Comparison of ENCODE assay signal across 8 cellular contexts in genomic region chr7:148699024-148699771, GRCh38. TPM values are rescaled to one million over a fixed set of nuclear protein-coding genes. Genes with fewer than 3 reads are reported as not detected.
A peak's percentile ranks its signal among the peaks of the same experiment; 100 is the strongest.
DNase-seq lines count a peak whose midpoint lies in the region; ATAC-seq and TF ChIP-seq lines count a peak whose summit lies in the region.

No MANE protein-coding gene starts in this region.

- peaks cover 74% of the 10 kb centered on the region for H3K79me2 ChIP-seq in KMS-11 (ENCODE audit: insufficient read depth, low read depth)

- H3K4me2 ChIP-seq in KMS-11 = peak overlapping the region; percentile 76

- H3K4me3 ChIP-seq in KMS-11 (IDR thresholded peaks at IDR 0.05; ENCODE audit: insufficient read depth, low read depth, low read length) = no peak overlapping the region
- peak overlapping the region; percentile 68 to 98 (median 90) for H3K4me3 ChIP-seq in dorsolateral prefrontal cortex

- H3K4me1 ChIP-seq in KMS-11 (ENCODE audit: low read depth, poor library complexity, severe bottlenecking) = peaks cover 48% of the 10 kb centered on the region

- no peaks in the 10 kb centered on the region for H3K36me3 ChIP-seq in KMS-11 (ENCODE audit: insufficient read depth)

- TF ChIP-seq CTCF in GM13976 (IDR thresholded peaks at IDR 0.05; ENCODE audit: borderline replicate concordance, control extremely low read depth, extremely low read depth, insufficient read depth, missing control alignments) (no peak), KMS-11 (conservative IDR thresholded peaks at IDR 0.05; ENCODE audit: low read depth, low read length) (no peak), dorsolateral prefrontal cortex (IDR thresholded peaks at IDR 0.05 in 54 of 56, conservative IDR thresholded peaks at IDR 0.05 in 2 of 56; ENCODE audit: low read depth in 1 of 56, partially characterized antibody in 56 of 56) (peak in 1 of 56 donors; percentile 11)

- H3K27me3 ChIP-seq in KMS-11 (ENCODE audit: insufficient read depth, low read depth) = no peaks in the 10 kb centered on the region
- H3K27me3 ChIP-seq in dorsolateral prefrontal cortex = no peaks in the 10 kb centered on the region

- DNase-seq in GM13976 (ENCODE audit: low spot score) = peak; percentile 70
- DNase-seq in activated CD4-positive, alpha-beta T cell treated with anti-CD3 and anti-CD28 coated beads for 24 hours (ENCODE audit: low read depth in 2 of 2) = peak; percentile 24 to 48
- peak in 4 of 10 donors; percentile 24 to 66 (median 46) for DNase-seq in dorsolateral prefrontal cortex
- peak; percentile 55 to 64 for DNase-seq in lung microvascular endothelial cell (ENCODE audit: low read depth in 2 of 2)
- peak; percentile 3 to 23 for DNase-seq in stimulated activated CD8-positive, alpha-beta memory T cell treated with anti-CD3 and anti-CD28 coated beads, Interleukin-15, amount 100 ng/mL, for 4 hours (ENCODE audit: low read depth in 2 of 2)
- DNase-seq in superior temporal gyrus (ENCODE audit: extremely low spot score) = no peak

- no peak overlapping the region for H2AFZ ChIP-seq in KMS-11 (ENCODE audit: low read depth)

- in situ Hi-C loops in GM13976 (cut with MboI; ENCODE audit: low sequenced_read_pairs, unreplicated experiment) = no loop called here

- ATAC-seq in GM21786 (IDR thresholded peaks at IDR 0.05; ENCODE audit: unreplicated experiment) = peak; percentile 27

- H4K20me1 ChIP-seq in KMS-11 (ENCODE audit: insufficient read depth) = peaks cover 34% of the 10 kb centered on the region

- H3K27ac ChIP-seq in KMS-11 = peak overlapping the region; percentile 92
- H3K27ac ChIP-seq in dorsolateral prefrontal cortex = peak overlapping the region; percentile 61 to 99 (median 94)

- peak overlapping the region; percentile 96 for H3K9ac ChIP-seq in KMS-11

- intact Hi-C loops in dorsolateral prefrontal cortex (cut with DNase I) = loop anchor here (1.0 to 10.0 kb wide), 4 partner anchors 184 to 330 kb away; partner anchors contain the start of gene PDIA4 (in 1 of the 2)

RNA-seq across cellular contexts. Expression of gene CUL1, which starts 0.5 kb away (rescaled TPM):
- 10 to 100 TPM; 36.5 to 74.2 (median 59.6) TPM for total RNA-seq in dorsolateral prefrontal cortex
- total RNA-seq in lung microvascular endothelial cell = 30.9 and 31.9 TPM in 2 replicates
